In the genomic region with DNA sequence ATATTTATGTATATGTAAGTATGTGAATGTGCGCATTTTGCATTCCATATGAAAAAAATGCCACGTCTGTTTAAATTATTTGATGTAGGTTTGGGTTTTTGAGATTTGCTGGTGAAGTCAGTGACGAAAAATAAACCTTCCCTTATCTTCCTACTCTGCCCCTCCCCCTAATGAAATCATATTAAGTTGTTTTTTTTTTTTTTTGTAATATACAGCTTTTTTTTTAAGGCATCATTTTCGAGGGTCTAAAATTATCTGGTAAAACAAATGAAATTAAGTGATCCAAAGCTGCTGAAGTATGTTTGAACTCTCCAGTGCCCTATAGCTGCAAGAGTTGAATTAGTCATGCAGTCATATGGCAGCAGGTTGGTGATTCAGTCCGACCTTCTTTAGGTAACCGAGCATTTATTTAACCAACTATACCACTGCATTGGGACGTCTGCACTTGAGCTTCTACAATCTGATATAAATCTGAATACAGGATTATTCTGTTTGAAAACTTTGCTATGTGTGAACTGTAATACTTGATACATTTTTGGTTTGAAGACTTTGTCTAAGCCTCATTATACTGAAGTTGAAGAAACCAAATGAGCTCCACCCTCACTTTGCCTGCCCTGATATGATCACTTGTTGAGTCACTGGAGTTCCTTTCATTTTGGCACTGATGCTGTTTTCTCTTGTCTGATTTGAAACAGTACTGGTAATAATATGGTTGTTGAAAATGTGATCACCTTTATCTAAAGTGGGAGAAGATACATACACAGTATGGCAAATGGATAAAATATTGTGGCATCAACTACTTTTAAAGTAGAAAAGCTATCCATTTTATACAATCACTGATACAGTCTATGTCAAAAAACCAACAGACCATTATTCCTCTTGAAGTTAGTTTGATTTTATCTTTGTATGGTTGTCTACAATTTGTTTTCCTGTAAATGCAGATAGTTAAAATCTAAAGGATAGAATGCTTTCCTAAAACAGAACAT, we compare ENCODE assay signal across 11 cellular contexts. TPM values are rescaled to one million over a fixed set of nuclear protein-coding genes. Genes with fewer than 3 reads are reported as not detected.
DNase-seq lines count a peak whose midpoint lies in the region; ATAC-seq and TF ChIP-seq lines count a peak whose summit lies in the region.
"Had no signal": no experiment of that assay in that cellular context is flagged by ENCODE, and none has a peak within 500 bp of the region (broad histone marks: within the 10 kb centered on the region; RNA-seq: fewer than 3 reads in every experiment).

No MANE protein-coding gene starts in this region.

- H3K27ac Mint-ChIP-seq in HFFc6: peak overlapping the region; percentile 53
- H3K27ac Mint-ChIP-seq in activated T-cell treated with anti-CD3 and anti-CD28 coated beads, Interleukin-2, amount 50 U/mL, for 72 hours: peak overlapping the region; percentile 12

- H3K9me3 ChIP-seq in esophagus muscularis mucosa (no peaks in the 10 kb centered on the region), aorta (ENCODE audit: control insufficient read depth, low read length) (no peaks in the 10 kb centered on the region)

- H3K4me3 ChIP-seq in esophagus muscularis mucosa (no peak overlapping the region), aorta (ENCODE audit: low read length in 2 of 2) (no peak overlapping the region)

- ATAC-seq in activated T-cell treated with anti-CD3 and anti-CD28 coated beads, Interleukin-2, amount 50 U/mL, for 72 hours (replicated peaks in 1 of 2): peak; percentile 69 to 78
- ATAC-seq in GM21526 (IDR thresholded peaks at IDR 0.05; ENCODE audit: low FRiP score, unreplicated experiment): no peak
- no peak for ATAC-seq in aorta (ENCODE audit: low FRiP score)

- intact Hi-C loops in esophagus muscularis mucosa (cut with DNase I): no loop called here
- intact Hi-C loops in aorta (cut with DNase I): no loop called here

- H3K4me1 Mint-ChIP-seq in HFFc6 (ENCODE audit: low read depth): peaks cover 33% of the 10 kb centered on the region
- peaks cover 73% of the 10 kb centered on the region for H3K4me1 Mint-ChIP-seq in activated T-cell treated with anti-CD3 and anti-CD28 coated beads, Interleukin-2, amount 50 U/mL, for 72 hours (ENCODE audit: low read depth)

- H3K4me1 ChIP-seq in esophagus muscularis mucosa (peaks cover 6 to 47% (median 16%) of the 10 kb centered on the region in 4 donors), aorta (ENCODE audit: control insufficient read depth in 1 of 2, insufficient read depth in 2 of 2, low read length in 2 of 2) (no peaks in the 10 kb centered on the region)

- H3K27ac ChIP-seq in esophagus muscularis mucosa (replicated peaks in 1 of 4): no peak overlapping the region
- no peak overlapping the region for H3K27ac ChIP-seq in aorta (ENCODE audit: low read depth in 1 of 2, low read length in 2 of 2)

- H3K9me3 Mint-ChIP-seq in HFFc6: no peaks in the 10 kb centered on the region
- H3K9me3 Mint-ChIP-seq in activated T-cell treated with anti-CD3 and anti-CD28 coated beads, Interleukin-2, amount 50 U/mL, for 72 hours: no peaks in the 10 kb centered on the region

- TF ChIP-seq EP300 in esophagus muscularis mucosa (IDR thresholded peaks at IDR 0.05): no peak

- TF ChIP-seq POLR2A in esophagus muscularis mucosa (IDR thresholded peaks at IDR 0.05; ENCODE audit: low read depth): no peak

- no peaks in the 10 kb centered on the region for H3K27me3 ChIP-seq in esophagus muscularis mucosa
- no peaks in the 10 kb centered on the region for H3K27me3 ChIP-seq in aorta (ENCODE audit: control insufficient read depth in 1 of 2, insufficient read depth in 2 of 2, low read length in 1 of 2)

- H3K36me3 Mint-ChIP-seq in HFFc6 (ENCODE audit: low read depth): peaks cover 12% of the 10 kb centered on the region; the same call in 1 of the 2 replicates
- peaks cover 2% of the 10 kb centered on the region in 2 donors for H3K36me3 Mint-ChIP-seq in activated T-cell treated with anti-CD3 and anti-CD28 coated beads, Interleukin-2, amount 50 U/mL, for 72 hours (ENCODE audit: insufficient read depth in 2 of 2)

- WGBS in esophagus muscularis mucosa: 83% methylated on average over 7 of the region's 7 CpGs
- 87 to 89% methylated on average over 7 of the region's 7 CpGs for WGBS in aorta, 2 donors

- peak overlapping the region; percentile 53 for H3K4me3 Mint-ChIP-seq in HFFc6
- H3K4me3 Mint-ChIP-seq in activated T-cell treated with anti-CD3 and anti-CD28 coated beads, Interleukin-2, amount 50 U/mL, for 72 hours: peak overlapping the region; percentile 13 to 57

- TF ChIP-seq CTCF in HFFc6 (IDR thresholded peaks at IDR 0.05) (no peak), esophagus muscularis mucosa (IDR thresholded peaks at IDR 0.05) (no peak)

- DNase-seq in AG20443 (ENCODE audit: low spot score): peak; percentile 59
- peak; percentile 54 for DNase-seq in HFFc6
- DNase-seq in activated T-cell treated with anti-CD3 and anti-CD28 coated beads, Interleukin-2, amount 50 U/mL, for 72 hours: peak; percentile 22 to 33
- peak; percentile 57 for DNase-seq in kidney tubule cell (ENCODE audit: low spot score)
- DNase-seq in NCI-H1694 treated with DMSO at 0.1 percent for 48 hours (lab: John Stamatoyannopoulos, UW): no peak
- no peak for DNase-seq in esophagus muscularis mucosa (ENCODE audit: extremely low spot score)
- no peak for DNase-seq in aorta
- DNase-seq: activated gamma-delta T cell, substantia nigra had no signal

- peaks cover 6% of the 10 kb centered on the region for H3K27me3 Mint-ChIP-seq in HFFc6 (ENCODE audit: insufficient read depth)
- H3K27me3 Mint-ChIP-seq in activated T-cell treated with anti-CD3 and anti-CD28 coated beads, Interleukin-2, amount 50 U/mL, for 72 hours (ENCODE audit: low read depth): no peaks in the 10 kb centered on the region

- H3K36me3 ChIP-seq in esophagus muscularis mucosa: peaks cover 0 to 28% (median 12%) of the 10 kb centered on the region in 4 donors
- H3K36me3 ChIP-seq in aorta (ENCODE audit: control insufficient read depth in 1 of 2, insufficient read depth in 2 of 2, low read length in 1 of 2): no peaks in the 10 kb centered on the region

RNA-seq across cellular contexts. Expression of gene PDIK1L, which starts 11.7 kb away (rescaled TPM):
- total RNA-seq in HFFc6 (2021; fragmentation: NEBNext Ultra II Directional; extraction: Animal tissue kit (Norgen Biotek cat#: 25700)): 1 to 10 TPM; 2.5 to 4.4 (median 3.8) TPM
- 10 to 100 TPM; 17.9 to 22.5 TPM for total RNA-seq in activated T-cell treated with anti-CD3 and anti-CD28 coated beads, Interleukin-2, amount 50 U/mL, for 72 hours
- total RNA-seq in esophagus muscularis mucosa (1 to 10 TPM; 5.1 to 6.4 (median 5.7) TPM), aorta (1 to 10 TPM; 6.5 to 7.5 TPM)
- 1 to 10 TPM; 2.0 to 3.8 TPM for polyA plus RNA-seq in aorta

RNA-seq across cellular contexts. Expression of gene FAM110D, which starts 35.6 kb away (rescaled TPM):
- not detected for total RNA-seq in HFFc6 (2021; fragmentation: NEBNext Ultra II Directional; extraction: Animal tissue kit (Norgen Biotek cat#: 25700))
- total RNA-seq in activated T-cell treated with anti-CD3 and anti-CD28 coated beads, Interleukin-2, amount 50 U/mL, for 72 hours: not detected
- 10 to 100 TPM in 2 of 4 donors, 1 to 10 TPM in 2; 2.9 to 17.9 (median 11.6) TPM for total RNA-seq in esophagus muscularis mucosa
- total RNA-seq in aorta: 10 to 100 TPM in 1 of 2 donors, 1 to 10 TPM in 1; 5.0 to 15.7 TPM
- 1 to 10 TPM in 1 of 2 donors, under 1 TPM in 1; 0.25 to 1.4 TPM for polyA plus RNA-seq in aorta

RNA-seq across cellular contexts. Expression of gene C1orf232, which starts 45.5 kb away (rescaled TPM):
- total RNA-seq in HFFc6 (2021; fragmentation: NEBNext Ultra II Directional; extraction: Animal tissue kit (Norgen Biotek cat#: 25700)): not detected
- not detected for total RNA-seq in activated T-cell treated with anti-CD3 and anti-CD28 coated beads, Interleukin-2, amount 50 U/mL, for 72 hours
- total RNA-seq in esophagus muscularis mucosa (not detected), aorta (not detected)
- polyA plus RNA-seq in aorta: not detected
- total RNA-seq: H1 had no signal
- polyA plus RNA-seq: H1 had no signal

RNA-seq across cellular contexts. Expression of gene ZNF593, which starts 46.4 kb away (rescaled TPM):
- total RNA-seq in HFFc6 (2021; fragmentation: NEBNext Ultra II Directional; extraction: Animal tissue kit (Norgen Biotek cat#: 25700)): 10 to 100 TPM; 33.5 to 46.3 (median 38.7) TPM
- total RNA-seq in activated T-cell treated with anti-CD3 and anti-CD28 coated beads, Interleukin-2, amount 50 U/mL, for 72 hours: 10 to 100 TPM; 34.1 to 42.4 TPM
- 10 to 100 TPM; 10.4 to 41.6 (median 22.5) TPM for total RNA-seq in esophagus muscularis mucosa
- total RNA-seq in aorta: 10 to 100 TPM; 13.4 to 18.3 TPM
- 10 to 100 TPM; 29.4 to 48.6 TPM for polyA plus RNA-seq in aorta

RNA-seq across cellular contexts. Expression of gene ZNF593OS, which starts 48.4 kb away (rescaled TPM):
- not detected for total RNA-seq in HFFc6 (2021; fragmentation: NEBNext Ultra II Directional; extraction: Animal tissue kit (Norgen Biotek cat#: 25700))
- not detected for total RNA-seq in activated T-cell treated with anti-CD3 and anti-CD28 coated beads, Interleukin-2, amount 50 U/mL, for 72 hours
- total RNA-seq in esophagus muscularis mucosa (not detected), aorta (not detected)
- under 1 TPM in 1 of 2 donors, not detected in 1; 0.20 TPM for polyA plus RNA-seq in aorta
- total RNA-seq: H1 had no signal
- polyA plus RNA-seq: H1 had no signal

Comparison
In these comparisons a context has a peak if more than half of its experiments do, and no peak if none do; other contexts are left out.
1. DNase-seq: peak in AG20443 (single experiment), HFFc6 (single experiment), activated T-cell treated with anti-CD3 and anti-CD28 coated beads, Interleukin-2, amount 50 U/mL, for 72 hours (2 of 2) and kidney tubule cell (single experiment); none in NCI-H1694 treated with DMSO at 0.1 percent for 48 hours (single experiment), esophagus muscularis mucosa (single experiment) and aorta (0 of 2).
2. ATAC-seq: peak in activated T-cell treated with anti-CD3 and anti-CD28 coated beads, Interleukin-2, amount 50 U/mL, for 72 hours (2 of 2); none in GM21526 (single experiment) and aorta (single experiment).